Comparison of ENCODE assay signal across 22 cellular contexts in the genomic region with DNA sequence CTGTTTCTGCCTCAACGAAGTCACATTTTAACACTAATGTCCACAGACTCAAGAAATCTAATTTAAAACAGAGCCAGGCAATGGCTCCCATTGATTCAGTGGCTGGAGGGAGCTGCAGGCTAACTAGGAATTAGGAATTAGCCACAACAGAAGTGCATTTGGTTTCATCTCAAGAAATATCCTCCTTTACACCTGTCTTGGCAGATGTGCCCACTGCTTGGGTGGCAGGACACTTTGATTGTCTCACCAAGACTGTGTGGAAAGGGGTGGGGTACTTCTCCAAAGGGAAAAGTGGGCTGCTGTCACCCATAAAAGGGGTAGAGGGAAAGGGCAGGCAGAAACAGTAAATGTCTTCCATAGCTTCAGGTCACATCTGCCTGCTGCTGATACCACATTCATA. TPM values are rescaled to one million over a fixed set of nuclear protein-coding genes. Genes with fewer than 3 reads are reported as not detected.
DNase-seq lines count a peak whose midpoint lies in the region; ATAC-seq, FAIRE-seq and TF ChIP-seq lines count a peak whose summit lies in the region.
"Had no signal": no experiment of that assay in that cellular context is flagged by ENCODE, and none has a peak within 500 bp of the region (broad histone marks: within the 10 kb centered on the region; RNA-seq: fewer than 3 reads in every experiment).

No MANE protein-coding gene starts in this region.

- no peak overlapping the region for H2BK120ac ChIP-seq in H1 (replicated peaks; ENCODE audit: low read depth, low read length)

- H2BK15ac ChIP-seq in H1 (ENCODE audit: low read length), result no peak overlapping the region

- H3K27me3 ChIP-seq in cardiac muscle cell (no peaks in the 10 kb centered on the region), H1 (replicated peaks in 1 of 4; ENCODE audit: control insufficient read depth in 3 of 4, extremely low read depth in 1 of 4, insufficient read depth in 3 of 4, low read length in 3 of 4) (no peaks in the 10 kb centered on the region)
- no peaks in the 10 kb centered on the region for H3K27me3 ChIP-seq in CD4-positive, alpha-beta memory T cell (ENCODE audit: insufficient read depth, low read length)
- H3K27me3 ChIP-seq: BLaER1 had no signal

- H3K27me3 Mint-ChIP-seq in CD4-positive, alpha-beta memory T cell, result no peaks in the 10 kb centered on the region
- no peaks in the 10 kb centered on the region for H3K27me3 Mint-ChIP-seq in T-helper 17 cell

- H3K36me3 ChIP-seq in cardiac muscle cell (no peaks in the 10 kb centered on the region), H1 (ENCODE audit: control insufficient read depth in 2 of 4, insufficient read depth in 4 of 4, low read length in 3 of 4) (no peaks in the 10 kb centered on the region)
- no peaks in the 10 kb centered on the region for H3K36me3 ChIP-seq in CD4-positive, alpha-beta memory T cell (ENCODE audit: insufficient read depth, low read length)

- intact Hi-C loops in left ventricle myocardium superior (cut with micrococcal nuclease), result no loop called here
- intact Hi-C loops in CD4-positive, alpha-beta memory T cell (cut with micrococcal nuclease), result no loop called here

- no peak for TF ChIP-seq RAD21 in H1 (IDR thresholded peaks at IDR 0.05 in 1 of 2, conservative IDR thresholded peaks at IDR 0.05 in 1 of 2; ENCODE audit: low read depth in 2 of 2, low read length in 2 of 2)

- no peak for TF ChIP-seq EP300 in H1 (IDR thresholded peaks at IDR 0.05; ENCODE audit: borderline replicate concordance in 1 of 2, low read depth in 2 of 2, low read length in 2 of 2)

- POLR2A ChIA-PET in CD4-positive, alpha-beta memory T cell (lab: Charles Lee; ENCODE audit: partially characterized antibody), result no interaction called here
- POLR2A ChIA-PET in H1 (lab: Charles Lee; ENCODE audit: partially characterized antibody), result interaction anchor here (0.7 to 1.0 kb wide), 2 partner anchors 9 to 88 kb away, joined by 3 read pairs; no protein-coding TSS in a partner anchor

- H3K23me2 ChIP-seq in H1 (ENCODE audit: low read depth, low read length), result no peaks in the 10 kb centered on the region

- no peak for FAIRE-seq in H1 (lab: Jason Lieb, UNC)
- FAIRE-seq: H54 had no signal

- DNase-seq in cardiac muscle cell (ENCODE audit: low read depth in 1 of 2, low spot score in 1 of 2) (no peak), left ventricle myocardium superior (no peak), T-helper 17 cell (no peak), H1 (ENCODE audit: low read depth in 1 of 2, low spot score in 2 of 2) (no peak), NCI-H69 (lab: John Stamatoyannopoulos, UW) (no peak)
- DNase-seq in CD4-positive, alpha-beta memory T cell, result no peak
- no peak for DNase-seq in effector CD4-positive, alpha-beta T cell
- DNase-seq: DMS 273 treated with DMSO at 0.1 percent for 48 hours, DND-41, NCI-H1417, NCI-H187, NCI-H345, NCI-H524 treated with DMSO at 0.1 percent for 48 hours, PC-3, RPMI8226, SHP77 treated with DMSO at 0.1 percent for 48 hours had no signal

- CTCF ChIA-PET in CD4-positive, alpha-beta memory T cell (lab: Charles Lee; ENCODE audit: partially characterized antibody), result interaction anchor here (14.4 kb wide), 1 partner anchor 91 kb away, joined by 669 read pairs; a partner anchor contains a TSS
- CTCF ChIA-PET in H1 (lab: Charles Lee; ENCODE audit: partially characterized antibody), result interaction anchor here (0.5 to 11.2 kb wide), 8 partner anchors 9 to 240 kb away, joined by 3 to 153 read pairs (median 4); a partner anchor contains a TSS

- H3K9me3 ChIP-seq in cardiac muscle cell (ENCODE audit: low read depth) (no peaks in the 10 kb centered on the region), T-helper 17 cell (ENCODE audit: control insufficient read depth, low read length, poor library complexity, severe bottlenecking) (no peaks in the 10 kb centered on the region), H1 (ENCODE audit: insufficient read depth in 2 of 2, low read depth in 1 of 2, low read length in 1 of 2) (no peaks in the 10 kb centered on the region)
- H3K9me3 ChIP-seq in CD4-positive, alpha-beta memory T cell (ENCODE audit: control insufficient read depth in 1 of 2, low read length in 2 of 2), result no peaks in the 10 kb centered on the region
- H3K9me3 ChIP-seq: BLaER1 had no signal

- no peak overlapping the region for H3K18ac ChIP-seq in H1 (ENCODE audit: extremely low read depth, low read length)

- peak overlapping the region in 2 of 8 donors; percentile 16 to 72 for H3K4me3 Mint-ChIP-seq in CD4-positive, alpha-beta memory T cell
- no peak overlapping the region for H3K4me3 Mint-ChIP-seq in T-helper 17 cell

- H3K4me1 ChIP-seq in cardiac muscle cell (ENCODE audit: low read depth) (peaks cover 31% of the 10 kb centered on the region), H1 (replicated peaks in 1 of 4; ENCODE audit: control insufficient read depth in 3 of 4, insufficient read depth in 4 of 4, low read length in 3 of 4) (peaks cover 0 to 3% (median under 1%) of the 10 kb centered on the region in 4 experiments; a peak in 1 of 7 replicates)
- peaks cover 38% of the 10 kb centered on the region for H3K4me1 ChIP-seq in CD4-positive, alpha-beta memory T cell (ENCODE audit: insufficient read depth, low read length)

- no peak overlapping the region for H3K23ac ChIP-seq in H1 (ENCODE audit: insufficient read length)

- H4K8ac ChIP-seq in H1 (ENCODE audit: extremely low read depth, insufficient read depth, low read length), result no peak overlapping the region

- H2BK12ac ChIP-seq in H1 (ENCODE audit: low read depth, low read length), result no peak overlapping the region; the same call in 1 of the 2 replicates

- H4K5ac ChIP-seq in H1 (ENCODE audit: insufficient read length, low read depth, low read length), result no peak overlapping the region

- no peaks in the 10 kb centered on the region for H3K79me2 ChIP-seq in H1 (ENCODE audit: control insufficient read depth in 1 of 2, insufficient read depth in 2 of 2, low read length in 2 of 2)

- H3K4ac ChIP-seq in H1 (replicated peaks; ENCODE audit: insufficient read length, low read depth, low read length), result no peak overlapping the region

- H3K27ac ChIP-seq in cardiac muscle cell (peak overlapping the region; percentile 95), H1 (ENCODE audit: low read depth, low read length) (no peak overlapping the region)
- no peak overlapping the region for H3K27ac ChIP-seq in CD4-positive, alpha-beta memory T cell (ENCODE audit: low read depth, low read length)
- H3K27ac ChIP-seq: BLaER1 had no signal

- ATAC-seq in left ventricle myocardium superior (no peak), T-helper 17 cell (no peak), HG03520 (IDR thresholded peaks at IDR 0.05; ENCODE audit: unreplicated experiment) (no peak)
- ATAC-seq: PC-3 had no signal

- peaks cover 2 to 3% of the 10 kb centered on the region in 2 donors for H3K36me3 Mint-ChIP-seq in CD4-positive, alpha-beta memory T cell
- H3K36me3 Mint-ChIP-seq in T-helper 17 cell (ENCODE audit: low read depth), result peaks cover 4% of the 10 kb centered on the region

- no peaks in the 10 kb centered on the region for H3K9me3 Mint-ChIP-seq in CD4-positive, alpha-beta memory T cell

- H4K91ac ChIP-seq in H1 (replicated peaks; ENCODE audit: insufficient read length, low read length), result no peak overlapping the region

- no peaks in the 10 kb centered on the region for H4K20me1 ChIP-seq in H1 (replicated peaks in 1 of 2; ENCODE audit: control insufficient read depth in 1 of 2, insufficient read depth in 2 of 2, low read length in 2 of 2)

- H3K4me1 Mint-ChIP-seq in CD4-positive, alpha-beta memory T cell, result peaks cover 30 to 49% (median 41%) of the 10 kb centered on the region in 4 donors
- H3K4me1 Mint-ChIP-seq in T-helper 17 cell, result peaks cover 40% of the 10 kb centered on the region

- H3K27ac Mint-ChIP-seq in CD4-positive, alpha-beta memory T cell, result peak overlapping the region; percentile 37 to 92 (median 84)
- peak overlapping the region; percentile 96 for H3K27ac Mint-ChIP-seq in T-helper 17 cell

- no peak overlapping the region for H3K14ac ChIP-seq in H1 (ENCODE audit: insufficient read length)

- no peak for TF ChIP-seq CTCF in cardiac muscle cell (IDR thresholded peaks at IDR 0.05; ENCODE audit: low read depth, low read length)
- TF ChIP-seq CTCF in H1 (IDR thresholded peaks at IDR 0.05; ENCODE audit: control extremely low read depth in 1 of 3, insufficient read depth in 1 of 3, low read depth in 1 of 3, low read length in 3 of 3), result no peak

- H2BK5ac ChIP-seq in H1 (ENCODE audit: low read depth, low read length), result no peak overlapping the region

- H3K79me1 ChIP-seq in H1 (ENCODE audit: low read depth, low read length), result no peaks in the 10 kb centered on the region

- H3K4me2 ChIP-seq in H1 (ENCODE audit: insufficient read depth in 1 of 2, low read depth in 2 of 2, low read length in 2 of 2), result no peak overlapping the region
- H3K4me2 ChIP-seq: BLaER1 had no signal

- WGBS in H1 (ENCODE audit: extremely low coverage in 1 of 2, insufficient coverage in 1 of 2, insufficient read length in 1 of 2, insufficient replicate concordance in 2 of 2, low coverage in 1 of 2, low lambda C conversion rate in 2 of 2, missing lambda C conversion rate in 1 of 2), 2 experiments, result 100% methylated on average over 1 of the region's 1 CpG; no CpG with 5 or more reads in 1 of the 2 experiments

- H3K9ac ChIP-seq in H1 (replicated peaks in 1 of 4; ENCODE audit: extremely low read depth in 1 of 4, low read depth in 3 of 4, low read length in 3 of 4), result no peak overlapping the region
- H3K9ac ChIP-seq: BLaER1 had no signal

- H2BK20ac ChIP-seq in H1 (ENCODE audit: low read length), result 0 out of 2 replicates have a peak overlapping the region, but pooled peaks have one; percentile 27

- no peak overlapping the region for H3K56ac ChIP-seq in H1 (replicated peaks; ENCODE audit: insufficient read length, low read depth, low read length)

- TF ChIP-seq POLR2A in H1 (IDR thresholded peaks at IDR 0.05; ENCODE audit: control extremely low read depth in 1 of 2, low read depth in 2 of 2, low read length in 2 of 2), result no peak

- 0 out of 2 replicates have a peak overlapping the region, but pooled peaks have one; percentile 46 for H2AK5ac ChIP-seq in H1 (ENCODE audit: low read depth, low read length)

- no peak overlapping the region for H2AFZ ChIP-seq in H1 (ENCODE audit: low read length)

- no peak overlapping the region for H3K4me3 ChIP-seq in cardiac muscle cell
- H3K4me3 ChIP-seq in CD4-positive, alpha-beta memory T cell (ENCODE audit: low read length in 2 of 2), result no peak overlapping the region
- H3K4me3 ChIP-seq in H1 (ENCODE audit: extremely low read depth in 1 of 4, insufficient read depth in 2 of 4, low read depth in 3 of 4, low read length in 4 of 4), result no peak overlapping the region
- H3K4me3 ChIP-seq: BLaER1 had no signal

RNA-seq across cellular contexts. Expression of a gene that starts 10.8 kb away (rescaled TPM):
- total RNA-seq in cardiac muscle cell (28.5 and 28.6 TPM in 2 replicates), left ventricle myocardium superior (35.2 TPM), T-helper 17 cell (100 to 1,000 TPM in 1 of 2 donors, 10 to 100 TPM in 1; 88.5 to 103 TPM)
- polyA plus RNA-seq in cardiac muscle cell (35.2 and 41.4 TPM in 2 replicates), H1 (2011; rRNA removed) (13.9 and 24.5 TPM in 2 replicates)
- 10 to 100 TPM; 35.5 to 36.6 TPM for total RNA-seq in CD4-positive, alpha-beta memory T cell
- polyA plus RNA-seq in CD4-positive, alpha-beta memory T cell, result 10 to 100 TPM; 40.8 to 63.3 TPM
- total RNA-seq in H1 (2021; fragmentation: NEBNext Ultra II Directional; extraction: Animal tissue kit (Norgen Biotek cat#: 25700)), result 31.6 and 31.8 TPM in 2 replicates
- 24.7 TPM for polyA plus RNA-seq in H1 (2011; cell fraction: cytosol; rRNA removed)
- 18.7 TPM for polyA plus RNA-seq in H1 (2011; cell fraction: nucleus; rRNA removed)
- 25.9 to 30.5 TPM (median 28.5 TPM) in 4 replicates for polyA plus RNA-seq in H1 (2012, experiment 1 of 2)
- 12.5 TPM for polyA plus RNA-seq in H1 (2012, experiment 2 of 2)
- polyA plus RNA-seq in H1 (2013, experiment 1 of 2), result 19.9 TPM
- polyA plus RNA-seq in H1 (2013, experiment 2 of 2), result 18.5 TPM
- polyA minus RNA-seq in H1 (2011; rRNA and poly(A)+ RNA removed), result 45.8 and 49.1 TPM in 2 replicates
- 18.6 TPM for polyA minus RNA-seq in H1 (2011; cell fraction: cytosol; rRNA and poly(A)+ RNA removed)
- polyA minus RNA-seq in H1 (2011; cell fraction: nucleus; rRNA and poly(A)+ RNA removed), result 16.0 TPM

RNA-seq across cellular contexts. Expression of a gene that starts 25.7 kb away (rescaled TPM):
- total RNA-seq in cardiac muscle cell (3.9 and 5.2 TPM in 2 replicates), left ventricle myocardium superior (0.42 TPM), T-helper 17 cell (not detected)
- polyA plus RNA-seq in cardiac muscle cell (0.86 and 5.5 TPM in 2 replicates), H1 (2011; rRNA removed) (63.1 and 73.0 TPM in 2 replicates)
- total RNA-seq in CD4-positive, alpha-beta memory T cell, result not detected
- polyA plus RNA-seq in CD4-positive, alpha-beta memory T cell, result under 1 TPM in 1 of 2 donors, not detected in 1; 0.11 TPM
- 8.5 and 9.8 TPM in 2 replicates for total RNA-seq in H1 (2021; fragmentation: NEBNext Ultra II Directional; extraction: Animal tissue kit (Norgen Biotek cat#: 25700))
- polyA plus RNA-seq in H1 (2011; cell fraction: cytosol; rRNA removed), result 35.7 TPM
- 31.2 TPM for polyA plus RNA-seq in H1 (2011; cell fraction: nucleus; rRNA removed)
- 10.6 to 23.5 TPM (median 20.3 TPM) in 4 replicates for polyA plus RNA-seq in H1 (2012, experiment 1 of 2)
- polyA plus RNA-seq in H1 (2012, experiment 2 of 2), result 11.6 TPM
- 5.8 TPM for polyA plus RNA-seq in H1 (2013, experiment 1 of 2)
- polyA plus RNA-seq in H1 (2013, experiment 2 of 2), result 5.9 TPM
- 9.1 and 13.0 TPM in 2 replicates for polyA minus RNA-seq in H1 (2011; rRNA and poly(A)+ RNA removed)
- polyA minus RNA-seq in H1 (2011; cell fraction: cytosol; rRNA and poly(A)+ RNA removed), result 8.4 TPM
- polyA minus RNA-seq in H1 (2011; cell fraction: nucleus; rRNA and poly(A)+ RNA removed), result 8.1 TPM
- total RNA-seq: G401, HT-29, M059J, PC-3 had no signal

RNA-seq across cellular contexts. Expression of a gene that starts 34.4 kb away (rescaled TPM):
- total RNA-seq in cardiac muscle cell (154 and 205 TPM in 2 replicates), left ventricle myocardium superior (182 TPM), T-helper 17 cell (not detected)
- polyA plus RNA-seq in cardiac muscle cell (97.2 and 142 TPM in 2 replicates), H1 (2011; rRNA removed) (0.59 and 0.83 TPM in 2 replicates)
- not detected for total RNA-seq in CD4-positive, alpha-beta memory T cell
- not detected for polyA plus RNA-seq in CD4-positive, alpha-beta memory T cell
- total RNA-seq in H1 (2021; fragmentation: NEBNext Ultra II Directional; extraction: Animal tissue kit (Norgen Biotek cat#: 25700)), result 1.3 and 1.5 TPM in 2 replicates
- polyA plus RNA-seq in H1 (2011; cell fraction: cytosol; rRNA removed), result 0.85 TPM
- polyA plus RNA-seq in H1 (2011; cell fraction: nucleus; rRNA removed), result 1.3 TPM
- 0.54 to 1.0 TPM (median 0.76 TPM) in 4 replicates for polyA plus RNA-seq in H1 (2012, experiment 1 of 2)
- polyA plus RNA-seq in H1 (2012, experiment 2 of 2), result 0.39 TPM
- polyA plus RNA-seq in H1 (2013, experiment 1 of 2), result 0.43 TPM
- 0.39 TPM for polyA plus RNA-seq in H1 (2013, experiment 2 of 2)
- polyA minus RNA-seq in H1 (2011; rRNA and poly(A)+ RNA removed), result 0.83 and 0.91 TPM in 2 replicates
- 1.0 TPM for polyA minus RNA-seq in H1 (2011; cell fraction: cytosol; rRNA and poly(A)+ RNA removed)
- polyA minus RNA-seq in H1 (2011; cell fraction: nucleus; rRNA and poly(A)+ RNA removed), result 1.6 TPM

Comparison
In these comparisons a context has a peak if more than half of its experiments do, and no peak if none do; other contexts are left out.
1. RNA of a gene that starts 34.4 kb away (total RNA-seq): 154 to 205 TPM in cardiac muscle cell and 182 TPM in left ventricle myocardium superior (single experiment); 1.3 to 1.5 TPM in H1, not detected in T-helper 17 cell and not detected in CD4-positive, alpha-beta memory T cell; every median in the first group is over 10 times any median in the second.